Comparison of ENCODE assay signal across 8 cellular contexts in genomic region chr16:17470871-17471744, GRCh38. TPM values are rescaled to one million over a fixed set of nuclear protein-coding genes. Genes with fewer than 3 reads are reported as not detected.
DNase-seq lines count a peak whose midpoint lies in the region; ATAC-seq and TF ChIP-seq lines count a peak whose summit lies in the region.

Gene XYLT1, minus strand, starts transcription at chr16:17470960. Its CDS starts 164 bp downstream, at chr16:17470796.

- TF ChIP-seq CTCF in MM.1S (IDR thresholded peaks at IDR 0.05; ENCODE audit: low read length) = no peak

- H3K36me3 Mint-ChIP-seq in CD4-positive, CD25-positive, alpha-beta regulatory T cell = peaks cover 11% of the 10 kb centered on the region
- peaks cover 12% of the 10 kb centered on the region for H3K36me3 Mint-ChIP-seq in activated CD4-positive, alpha-beta T cell treated with anti-CD3 and anti-CD28 coated beads, Interleukin-2, amount 10 ng/mL, durations not matched to agents 24 days and 14 days (ENCODE audit: low read depth)
- peaks cover 3% of the 10 kb centered on the region for H3K36me3 Mint-ChIP-seq in memory B cell

- peak within 1 kb of the TSS; percentile 78 for H3K9ac ChIP-seq in MM.1S (ENCODE audit: low read length)
- H3K9ac ChIP-seq in stomach smooth muscle (ENCODE audit: low read length in 2 of 2) = peak within 1 kb of the TSS; percentile 69 to 73

- H3F3A ChIP-seq in MM.1S (ENCODE audit: insufficient read depth, low read length) = peaks cover 17% of the 10 kb centered on the region

- H3K4me1 Mint-ChIP-seq in CD4-positive, CD25-positive, alpha-beta regulatory T cell = peaks cover 17 to 54% (median 36%) of the 10 kb centered on the region in 4 donors
- H3K4me1 Mint-ChIP-seq in activated CD4-positive, alpha-beta T cell treated with anti-CD3 and anti-CD28 coated beads, Interleukin-2, amount 10 ng/mL, durations not matched to agents 24 days and 14 days = peaks cover 54% of the 10 kb centered on the region
- H3K4me1 Mint-ChIP-seq in memory B cell = peaks cover 43% of the 10 kb centered on the region

- peak; percentile 8 to 19 for ATAC-seq in CD4-positive, CD25-positive, alpha-beta regulatory T cell (ENCODE audit: low read depth in 2 of 2)
- peak; percentile 31 for ATAC-seq in memory B cell (ENCODE audit: low read depth)

- no peaks in the 10 kb centered on the region for H3K9me3 ChIP-seq in CD4-positive, CD25-positive, alpha-beta regulatory T cell (ENCODE audit: control insufficient read depth in 2 of 2, low read length in 2 of 2)
- no peaks in the 10 kb centered on the region for H3K9me3 ChIP-seq in MM.1S (replicated peaks; ENCODE audit: insufficient read depth, low read length)
- no peaks in the 10 kb centered on the region for H3K9me3 ChIP-seq in stomach smooth muscle (ENCODE audit: control insufficient read depth in 2 of 2, low read length in 2 of 2)

- peak within 1 kb of the TSS; percentile 94 to 99 (median 98) for H3K4me3 Mint-ChIP-seq in CD4-positive, CD25-positive, alpha-beta regulatory T cell
- peak within 1 kb of the TSS; percentile 89 for H3K4me3 Mint-ChIP-seq in activated CD4-positive, alpha-beta T cell treated with anti-CD3 and anti-CD28 coated beads, Interleukin-2, amount 10 ng/mL, durations not matched to agents 24 days and 14 days
- H3K4me3 Mint-ChIP-seq in memory B cell = peak within 1 kb of the TSS; percentile 88

- peak within 1 kb of the TSS; percentile 79 for H3K4me3 ChIP-seq in CD4-positive, CD25-positive, alpha-beta regulatory T cell (ENCODE audit: low read depth, low read length)
- H3K4me3 ChIP-seq in MM.1S (ENCODE audit: low read length) (peak within 1 kb of the TSS; percentile 66), stomach smooth muscle (ENCODE audit: low read length in 2 of 2) (peak within 1 kb of the TSS; percentile 84 to 85)

- H3K9me2 ChIP-seq in MM.1S (replicated peaks; ENCODE audit: insufficient read depth, low read length) = no peaks in the 10 kb centered on the region

- H3K4me1 ChIP-seq in CD4-positive, CD25-positive, alpha-beta regulatory T cell (ENCODE audit: control insufficient read depth, insufficient read depth, low read length, poor library complexity, severe bottlenecking) = peaks cover 34% of the 10 kb centered on the region
- peaks cover 12% of the 10 kb centered on the region for H3K4me1 ChIP-seq in MM.1S (ENCODE audit: low read length)
- peaks cover 30% of the 10 kb centered on the region for H3K4me1 ChIP-seq in stomach smooth muscle (ENCODE audit: control insufficient read depth, insufficient read depth, low read length)

- H3K79me2 ChIP-seq in MM.1S (ENCODE audit: low read length) = peaks cover 42% of the 10 kb centered on the region

- no peaks in the 10 kb centered on the region for H4K20me1 ChIP-seq in MM.1S (ENCODE audit: insufficient read depth, low read length)

- peaks cover 2% of the 10 kb centered on the region for H3K36me3 ChIP-seq in CD4-positive, CD25-positive, alpha-beta regulatory T cell (ENCODE audit: control insufficient read depth, insufficient read depth, low read length)
- H3K36me3 ChIP-seq in MM.1S (replicated peaks; ENCODE audit: insufficient read depth, low read length) (no peaks in the 10 kb centered on the region), stomach smooth muscle (ENCODE audit: control insufficient read depth in 2 of 2, insufficient read depth in 2 of 2, low read length in 2 of 2) (no peaks in the 10 kb centered on the region)

- peak within 1 kb of the TSS; percentile 41 for H3K27ac ChIP-seq in CD4-positive, CD25-positive, alpha-beta regulatory T cell (ENCODE audit: insufficient read depth, low read length, poor library complexity, severe bottlenecking)
- H3K27ac ChIP-seq in MM.1S (ENCODE audit: low read length) = peak within 1 kb of the TSS; percentile 18; the same call in 1 of the 2 replicates
- H3K27ac ChIP-seq in stomach smooth muscle (ENCODE audit: low read length) = peak within 1 kb of the TSS; percentile 80

- intact Hi-C loops in activated CD4-positive, alpha-beta T cell treated with anti-CD3 and anti-CD28 coated beads, Interleukin-2, amount 10 ng/mL, durations not matched to agents 24 days and 14 days (cut with micrococcal nuclease) = no loop called here

- peak; percentile 21 to 59 (median 55) for DNase-seq in CD4-positive, CD25-positive, alpha-beta regulatory T cell
- DNase-seq in MM.1S (peak; percentile 23), memory B cell (ENCODE audit: low spot score in 2 of 2) (peak in 1 of 2 donors; percentile 28), NCI-H446 (lab: John Stamatoyannopoulos, UW) (no peak), COLO668 (lab: John Stamatoyannopoulos, UW; ENCODE audit: unreplicated experiment) (no peak)
- peak; percentile 86 for DNase-seq in activated CD4-positive, alpha-beta T cell treated with anti-CD3 and anti-CD28 coated beads, Interleukin-2, amount 10 ng/mL, durations not matched to agents 24 days and 14 days
- peak; percentile 28 for DNase-seq in effector CD8-positive, alpha-beta T cell (lab: John Stamatoyannopoulos, UW)

- H3K27ac Mint-ChIP-seq in CD4-positive, CD25-positive, alpha-beta regulatory T cell = peak within 1 kb of the TSS; percentile 70 to 96 (median 94)
- H3K27ac Mint-ChIP-seq in activated CD4-positive, alpha-beta T cell treated with anti-CD3 and anti-CD28 coated beads, Interleukin-2, amount 10 ng/mL, durations not matched to agents 24 days and 14 days = peak within 1 kb of the TSS; percentile 79
- H3K27ac Mint-ChIP-seq in memory B cell = peak within 1 kb of the TSS; percentile 74

- peak within 1 kb of the TSS; percentile 78 for H2AFZ ChIP-seq in MM.1S (ENCODE audit: low read length)

- peak within 1 kb of the TSS; percentile 87 for H3K4me2 ChIP-seq in MM.1S (ENCODE audit: low read depth, low read length)

- H3K9me3 Mint-ChIP-seq in CD4-positive, CD25-positive, alpha-beta regulatory T cell = no peaks in the 10 kb centered on the region
- H3K9me3 Mint-ChIP-seq in activated CD4-positive, alpha-beta T cell treated with anti-CD3 and anti-CD28 coated beads, Interleukin-2, amount 10 ng/mL, durations not matched to agents 24 days and 14 days = no peaks in the 10 kb centered on the region
- no peaks in the 10 kb centered on the region for H3K9me3 Mint-ChIP-seq in memory B cell

- peaks cover 16% of the 10 kb centered on the region for H3K27me3 Mint-ChIP-seq in CD4-positive, CD25-positive, alpha-beta regulatory T cell
- peaks cover 2% of the 10 kb centered on the region for H3K27me3 Mint-ChIP-seq in activated CD4-positive, alpha-beta T cell treated with anti-CD3 and anti-CD28 coated beads, Interleukin-2, amount 10 ng/mL, durations not matched to agents 24 days and 14 days
- H3K27me3 Mint-ChIP-seq in memory B cell = peaks cover 2% of the 10 kb centered on the region

- H3K27me3 ChIP-seq in CD4-positive, CD25-positive, alpha-beta regulatory T cell (ENCODE audit: control insufficient read depth, insufficient read depth, low read length) = no peaks in the 10 kb centered on the region
- H3K27me3 ChIP-seq in MM.1S (replicated peaks; ENCODE audit: insufficient read depth, low read length) (no peaks in the 10 kb centered on the region), stomach smooth muscle (ENCODE audit: control insufficient read depth in 1 of 2, insufficient read depth in 2 of 2, low read length in 2 of 2) (no peaks in the 10 kb centered on the region)

RNA-seq across cellular contexts. Expression of gene XYLT1, which starts in this region (rescaled TPM):
- 26.3 TPM for total RNA-seq in CD4-positive, CD25-positive, alpha-beta regulatory T cell
- polyA plus RNA-seq in CD4-positive, CD25-positive, alpha-beta regulatory T cell = 1 to 10 TPM in 3 of 4 donors, under 1 TPM in 1; 0.68 to 3.3 (median 2.7) TPM
- total RNA-seq in activated CD4-positive, alpha-beta T cell treated with anti-CD3 and anti-CD28 coated beads, Interleukin-2, amount 10 ng/mL, durations not matched to agents 24 days and 14 days = 13.0 and 14.7 TPM in 2 replicates

Comparison
In these comparisons a context has a peak if more than half of its experiments do, and no peak if none do; other contexts are left out.
1. DNase-seq: peak in CD4-positive, CD25-positive, alpha-beta regulatory T cell (3 of 3), MM.1S (single experiment), activated CD4-positive, alpha-beta T cell treated with anti-CD3 and anti-CD28 coated beads, Interleukin-2, amount 10 ng/mL, durations not matched to agents 24 days and 14 days (single experiment) and effector CD8-positive, alpha-beta T cell (single experiment); none in NCI-H446 (0 of 2) and COLO668 (single experiment).
2. H3K27ac ChIP-seq: peak in every context shown above with its lines; median percentile 80 in stomach smooth muscle; 41 in CD4-positive, CD25-positive, alpha-beta regulatory T cell; 18 in MM.1S.
3. Peak in every context shown above with its lines, with median percentiles within 50 percentile points of each other: H3K4me3 ChIP-seq, H3K27ac Mint-ChIP-seq and H3K4me3 Mint-ChIP-seq.